2 cellular contexts compared by ENCODE assay signal in the genomic region with DNA sequence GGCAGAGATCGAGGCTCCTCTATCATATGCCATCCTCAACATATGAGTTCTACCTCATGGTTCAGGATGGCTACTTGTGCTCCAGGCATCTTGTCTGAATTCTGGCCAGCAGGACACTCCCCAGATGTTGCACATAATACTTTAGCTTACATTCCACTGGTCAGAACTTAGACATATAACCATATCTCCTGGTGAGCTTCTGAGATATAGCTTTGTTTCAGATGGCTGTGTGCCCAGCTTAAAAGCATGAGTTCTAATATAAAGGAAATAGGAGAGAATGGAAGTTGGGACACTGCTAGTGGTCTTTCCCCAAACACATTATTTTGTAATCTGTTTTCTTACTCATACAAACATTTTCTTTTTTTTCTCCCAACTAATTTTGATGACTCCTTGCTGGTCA.
TF ChIP-seq lines count a peak whose summit lies in the region.

No MANE protein-coding gene starts in this region.

TF ChIP-seq in SK-N-SH treated with all-trans-retinoic acid at 6 μM for 48 hours, 23 proteins besides CTCF, POLR2A, EP300 and RAD21 (continued from another document):
- TF ChIP-seq ESRRG (CRISPR knock-in tag; IDR thresholded peaks at IDR 0.05) (no peak), ZFP30 (CRISPR knock-in tag; IDR thresholded peaks at IDR 0.05) (no peak), ZNF565 (CRISPR knock-in tag; conservative IDR thresholded peaks at IDR 0.05; ENCODE audit: low read depth) (no peak), BACH2 (CRISPR knock-in tag; IDR thresholded peaks at IDR 0.05; ENCODE audit: borderline replicate concordance) (no peak), GLIS3 (CRISPR knock-in tag; IDR thresholded peaks at IDR 0.05) (no peak), ZFP3 (CRISPR knock-in tag; IDR thresholded peaks at IDR 0.05) (no peak), PATZ1 (CRISPR knock-in tag; IDR thresholded peaks at IDR 0.05; ENCODE audit: borderline replicate concordance) (no peak), CSRNP3 (CRISPR knock-in tag; IDR thresholded peaks at IDR 0.05) (no peak)
- TF ChIP-seq, protein P1, sequence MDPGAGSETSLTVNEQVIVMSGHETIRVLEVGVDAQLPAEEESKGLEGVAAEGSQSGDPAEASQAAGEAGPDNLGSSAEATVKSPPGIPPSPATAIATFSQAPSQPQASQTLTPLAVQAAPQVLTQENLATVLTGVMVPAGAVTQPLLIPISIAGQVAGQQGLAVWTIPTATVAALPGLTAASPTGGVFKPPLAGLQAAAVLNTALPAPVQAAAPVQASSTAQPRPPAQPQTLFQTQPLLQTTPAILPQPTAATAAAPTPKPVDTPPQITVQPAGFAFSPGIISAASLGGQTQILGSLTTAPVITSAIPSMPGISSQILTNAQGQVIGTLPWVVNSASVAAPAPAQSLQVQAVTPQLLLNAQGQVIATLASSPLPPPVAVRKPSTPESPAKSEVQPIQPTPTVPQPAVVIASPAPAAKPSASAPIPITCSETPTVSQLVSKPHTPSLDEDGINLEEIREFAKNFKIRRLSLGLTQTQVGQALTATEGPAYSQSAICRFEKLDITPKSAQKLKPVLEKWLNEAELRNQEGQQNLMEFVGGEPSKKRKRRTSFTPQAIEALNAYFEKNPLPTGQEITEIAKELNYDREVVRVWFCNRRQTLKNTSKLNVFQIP (CRISPR knock-in tag; IDR thresholded peaks at IDR 0.05; ENCODE audit: borderline replicate concordance, low read depth): no peak
- TF ChIP-seq, protein P2, sequence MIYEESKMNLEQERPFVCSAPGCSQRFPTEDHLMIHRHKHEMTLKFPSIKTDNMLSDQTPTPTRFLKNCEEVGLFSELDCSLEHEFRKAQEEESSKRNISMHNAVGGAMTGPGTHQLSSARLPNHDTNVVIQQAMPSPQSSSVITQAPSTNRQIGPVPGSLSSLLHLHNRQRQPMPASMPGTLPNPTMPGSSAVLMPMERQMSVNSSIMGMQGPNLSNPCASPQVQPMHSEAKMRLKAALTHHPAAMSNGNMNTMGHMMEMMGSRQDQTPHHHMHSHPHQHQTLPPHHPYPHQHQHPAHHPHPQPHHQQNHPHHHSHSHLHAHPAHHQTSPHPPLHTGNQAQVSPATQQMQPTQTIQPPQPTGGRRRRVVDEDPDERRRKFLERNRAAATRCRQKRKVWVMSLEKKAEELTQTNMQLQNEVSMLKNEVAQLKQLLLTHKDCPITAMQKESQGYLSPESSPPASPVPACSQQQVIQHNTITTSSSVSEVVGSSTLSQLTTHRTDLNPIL (CRISPR knock-in tag; IDR thresholded peaks at IDR 0.05; ENCODE audit: low read depth): no peak

TF ChIP-seq in SK-N-SH, 30 proteins besides CTCF, POLR2A, EP300 and RAD21 (continued from another document):
- TF ChIP-seq GABPA (IDR thresholded peaks at IDR 0.05; ENCODE audit: low read depth) (no peak), TAF1 (IDR thresholded peaks at IDR 0.05; ENCODE audit: borderline replicate concordance, low read depth, low read length) (no peak)
